ENCODE assay signal across 9 cellular contexts in the genomic region with DNA sequence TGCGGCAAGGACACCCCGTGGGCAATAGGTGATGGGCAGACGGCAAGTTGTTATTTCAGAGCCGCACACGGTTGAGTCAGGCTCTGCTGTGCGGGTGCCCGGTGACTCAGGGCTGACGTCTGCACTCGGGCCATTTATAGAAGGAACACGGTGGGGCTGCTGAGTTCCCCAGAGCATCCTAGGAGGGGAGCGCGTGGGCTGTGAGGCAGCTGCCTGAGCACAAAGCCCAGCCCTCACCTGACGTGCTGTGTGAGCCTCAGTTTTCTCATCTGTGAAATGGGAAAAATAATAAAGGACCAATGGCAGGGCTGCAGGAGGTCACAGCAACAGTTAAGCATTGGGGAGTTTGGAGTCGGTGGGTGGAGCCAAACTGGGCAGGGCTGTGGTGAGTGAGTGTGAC. TPM values are rescaled to one million over a fixed set of nuclear protein-coding genes. Genes with fewer than 3 reads are reported as not detected.
A peak's percentile ranks its signal among the peaks of the same experiment; 100 is the strongest.
DNase-seq lines count a peak whose midpoint lies in the region; ATAC-seq and FAIRE-seq lines count a peak whose summit lies in the region.
"Had no signal": no experiment of that assay in that cellular context is flagged by ENCODE, and none has a peak within 500 bp of the region (broad histone marks: within the 10 kb centered on the region; RNA-seq: fewer than 3 reads in every experiment).

No MANE protein-coding gene starts in this region.

- ATAC-seq in activated naive CD8-positive, alpha-beta T cell treated with anti-CD3 and anti-CD28 coated beads, Interleukin-2, amount 50 U/mL, for 24 hours = peak; percentile 34
- peak; percentile 42 for ATAC-seq in stimulated activated effector memory CD8-positive, alpha-beta T cell treated with anti-CD3 and anti-CD28 coated beads, Interleukin-12 subunit alpha, Interleukin-12 subunit beta, amount 100 ng/mL, for 72 hours
- ATAC-seq in HG02763 (IDR thresholded peaks at IDR 0.05; ENCODE audit: unreplicated experiment) = no peak
- ATAC-seq in GM18520 (IDR thresholded peaks at IDR 0.05; ENCODE audit: unreplicated experiment) = no peak

- no peaks in the 10 kb centered on the region for H3K4me1 Mint-ChIP-seq in activated naive CD8-positive, alpha-beta T cell treated with anti-CD3 and anti-CD28 coated beads, Interleukin-2, amount 50 U/mL, for 24 hours
- H3K4me1 Mint-ChIP-seq in activated naive CD8-positive, alpha-beta T cell treated with anti-CD3 and anti-CD28 coated beads for 36 hours = no peaks in the 10 kb centered on the region
- H3K4me1 Mint-ChIP-seq in stimulated activated effector memory CD8-positive, alpha-beta T cell treated with anti-CD3 and anti-CD28 coated beads, Interleukin-12 subunit alpha, Interleukin-12 subunit beta, amount 100 ng/mL, for 72 hours = peaks cover 7% of the 10 kb centered on the region

- no peaks in the 10 kb centered on the region for H3K9me3 Mint-ChIP-seq in activated naive CD8-positive, alpha-beta T cell treated with anti-CD3 and anti-CD28 coated beads, Interleukin-2, amount 50 U/mL, for 24 hours
- no peaks in the 10 kb centered on the region for H3K9me3 Mint-ChIP-seq in activated naive CD8-positive, alpha-beta T cell treated with anti-CD3 and anti-CD28 coated beads for 36 hours
- H3K9me3 Mint-ChIP-seq in stimulated activated effector memory CD8-positive, alpha-beta T cell treated with anti-CD3 and anti-CD28 coated beads, Interleukin-12 subunit alpha, Interleukin-12 subunit beta, amount 100 ng/mL, for 72 hours = no peaks in the 10 kb centered on the region
- H3K9me3 Mint-ChIP-seq: nephron had no signal

- H3K27ac Mint-ChIP-seq in activated naive CD8-positive, alpha-beta T cell treated with anti-CD3 and anti-CD28 coated beads, Interleukin-2, amount 50 U/mL, for 24 hours = no peak overlapping the region
- no peak overlapping the region for H3K27ac Mint-ChIP-seq in activated naive CD8-positive, alpha-beta T cell treated with anti-CD3 and anti-CD28 coated beads for 36 hours
- H3K27ac Mint-ChIP-seq in stimulated activated effector memory CD8-positive, alpha-beta T cell treated with anti-CD3 and anti-CD28 coated beads, Interleukin-12 subunit alpha, Interleukin-12 subunit beta, amount 100 ng/mL, for 72 hours = no peak overlapping the region
- H3K27ac Mint-ChIP-seq: nephron had no signal

- H3K4me3 Mint-ChIP-seq in activated naive CD8-positive, alpha-beta T cell treated with anti-CD3 and anti-CD28 coated beads, Interleukin-2, amount 50 U/mL, for 24 hours = no peak overlapping the region
- no peak overlapping the region for H3K4me3 Mint-ChIP-seq in activated naive CD8-positive, alpha-beta T cell treated with anti-CD3 and anti-CD28 coated beads for 36 hours
- H3K4me3 Mint-ChIP-seq in stimulated activated effector memory CD8-positive, alpha-beta T cell treated with anti-CD3 and anti-CD28 coated beads, Interleukin-12 subunit alpha, Interleukin-12 subunit beta, amount 100 ng/mL, for 72 hours = no peak overlapping the region
- H3K4me3 Mint-ChIP-seq: nephron had no signal

- H3K27me3 Mint-ChIP-seq in activated naive CD8-positive, alpha-beta T cell treated with anti-CD3 and anti-CD28 coated beads, Interleukin-2, amount 50 U/mL, for 24 hours = peaks cover 12% of the 10 kb centered on the region
- peaks cover 16% of the 10 kb centered on the region for H3K27me3 Mint-ChIP-seq in activated naive CD8-positive, alpha-beta T cell treated with anti-CD3 and anti-CD28 coated beads for 36 hours

- no peak for FAIRE-seq in RCC 7860 (lab: Jason Lieb, UNC)

- no peak overlapping the region for H3K27ac ChIP-seq in epithelial cell of prostate

- H3K36me3 Mint-ChIP-seq in activated naive CD8-positive, alpha-beta T cell treated with anti-CD3 and anti-CD28 coated beads, Interleukin-2, amount 50 U/mL, for 24 hours (ENCODE audit: low read depth) = no peaks in the 10 kb centered on the region
- H3K36me3 Mint-ChIP-seq in activated naive CD8-positive, alpha-beta T cell treated with anti-CD3 and anti-CD28 coated beads for 36 hours = no peaks in the 10 kb centered on the region
- H3K36me3 Mint-ChIP-seq in stimulated activated effector memory CD8-positive, alpha-beta T cell treated with anti-CD3 and anti-CD28 coated beads, Interleukin-12 subunit alpha, Interleukin-12 subunit beta, amount 100 ng/mL, for 72 hours = no peaks in the 10 kb centered on the region

- DNase-seq in activated naive CD8-positive, alpha-beta T cell treated with anti-CD3 and anti-CD28 coated beads, Interleukin-2, amount 50 U/mL, for 24 hours = no peak
- DNase-seq in activated naive CD8-positive, alpha-beta T cell treated with anti-CD3 and anti-CD28 coated beads for 36 hours = no peak
- DNase-seq in RCC 7860 (ENCODE audit: low spot score) = peak; percentile 82
- DNase-seq in epithelial cell of prostate (ENCODE audit: low read depth, low spot score) = peak; percentile 48
- no peak for DNase-seq in stimulated activated effector memory CD8-positive, alpha-beta T cell treated with anti-CD3 and anti-CD28 coated beads, Interleukin-12 subunit alpha, Interleukin-12 subunit beta, amount 100 ng/mL, for 72 hours (ENCODE audit: low spot score in 2 of 2)
- no peak for DNase-seq in foreskin melanocyte

RNA-seq across cellular contexts. Expression of a gene that starts 11.3 kb away (rescaled TPM):
- total RNA-seq in activated naive CD8-positive, alpha-beta T cell treated with anti-CD3 and anti-CD28 coated beads for 36 hours = under 1 TPM; 0.50 to 0.78 TPM

RNA-seq across cellular contexts. Expression of a gene that starts 22.4 kb away (rescaled TPM):
- not detected for total RNA-seq in activated naive CD8-positive, alpha-beta T cell treated with anti-CD3 and anti-CD28 coated beads for 36 hours

Comparison
In these comparisons a context has a peak if more than half of its experiments do, and no peak if none do; other contexts are left out.
1. ATAC-seq: peak in activated naive CD8-positive, alpha-beta T cell treated with anti-CD3 and anti-CD28 coated beads, Interleukin-2, amount 50 U/mL, for 24 hours (single experiment) and stimulated activated effector memory CD8-positive, alpha-beta T cell treated with anti-CD3 and anti-CD28 coated beads, Interleukin-12 subunit alpha, Interleukin-12 subunit beta, amount 100 ng/mL, for 72 hours (single experiment); none in HG02763 (single experiment) and GM18520 (single experiment).
2. DNase-seq: peak in RCC 7860 (single experiment) and epithelial cell of prostate (single experiment); none in activated naive CD8-positive, alpha-beta T cell treated with anti-CD3 and anti-CD28 coated beads, Interleukin-2, amount 50 U/mL, for 24 hours (single experiment), activated naive CD8-positive, alpha-beta T cell treated with anti-CD3 and anti-CD28 coated beads for 36 hours (single experiment), stimulated activated effector memory CD8-positive, alpha-beta T cell treated with anti-CD3 and anti-CD28 coated beads, Interleukin-12 subunit alpha, Interleukin-12 subunit beta, amount 100 ng/mL, for 72 hours (0 of 2) and foreskin melanocyte (single experiment).